Comparison of ENCODE assay signal across 18 cellular contexts in the genomic region with DNA sequence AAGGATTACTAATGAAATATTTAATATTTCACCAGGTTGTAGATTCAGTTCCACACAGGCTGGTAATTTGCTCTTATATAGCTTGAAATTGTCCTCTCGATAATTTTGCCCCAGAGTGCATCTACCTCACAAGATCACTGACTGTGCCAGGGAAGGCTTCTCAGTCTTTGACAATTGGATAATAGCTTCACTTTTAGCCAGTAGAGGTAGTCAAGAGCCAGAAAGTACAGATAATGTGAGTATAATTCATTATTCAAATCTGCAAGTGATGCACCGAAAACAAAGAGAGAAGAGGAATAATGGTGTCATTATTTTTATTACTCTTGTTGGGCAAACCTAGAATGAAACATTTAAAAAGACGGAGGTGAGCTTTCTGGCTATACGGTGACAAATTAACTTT.
DNase-seq lines count a peak whose midpoint lies in the region; TF ChIP-seq lines count a peak whose summit lies in the region.
"Had no signal": no experiment of that assay in that cellular context is flagged by ENCODE, and none has a peak within 500 bp of the region (broad histone marks: within the 10 kb centered on the region; RNA-seq: fewer than 3 reads in every experiment).

No MANE protein-coding gene starts in this region.

- H3K27ac Mint-ChIP-seq in nephron progenitor cell = no peak overlapping the region
- H3K27ac Mint-ChIP-seq: activated naive CD8-positive, alpha-beta T cell treated with anti-CD3 and anti-CD28 coated beads, Interleukin-2, amount 10 ng/mL, durations not matched to agents 7 days and 5 days; stimulated activated naive B cell treated with anti-CD40 and anti-IgM and Interleukin-4, amounts not matched to agents 10 μg/mL and 1 μg/mL and 100 μg/mL, for 72 hours had no signal

- H3K9me3 Mint-ChIP-seq in nephron progenitor cell = no peaks in the 10 kb centered on the region
- H3K9me3 Mint-ChIP-seq: activated T-cell treated with anti-CD3 and anti-CD28 coated beads, Interleukin-2, amount 50 U/mL, for 4 hours had no signal

- no peaks in the 10 kb centered on the region for H3K36me3 Mint-ChIP-seq in nephron progenitor cell (ENCODE audit: low read depth)
- H3K36me3 Mint-ChIP-seq: activated naive CD8-positive, alpha-beta T cell treated with anti-CD3 and anti-CD28 coated beads, Interleukin-2, amount 10 ng/mL, durations not matched to agents 7 days and 5 days; stimulated activated naive B cell treated with anti-CD40 and anti-IgM and Interleukin-4, amounts not matched to agents 10 μg/mL and 1 μg/mL and 100 μg/mL, for 72 hours had no signal

- DNase-seq in AG08395 (ENCODE audit: low spot score) (peak; percentile 22), LHCN-M2 (ENCODE audit: low read depth) (peak; percentile 1), astrocyte of the cerebellum (ENCODE audit: low read depth) (no peak), iris pigment epithelial cell (ENCODE audit: low read depth) (peak; percentile 10), NCI-H510A (lab: John Stamatoyannopoulos, UW) (no peak), nephron progenitor cell (no peak), GM19240 (ENCODE audit: insufficient read length, low spot score) (no peak), DMS53 treated with DMSO at 0.1 percent for 48 hours (lab: John Stamatoyannopoulos, UW; ENCODE audit: unreplicated experiment) (no peak)
- DNase-seq: activated CD4-positive, alpha-beta T cell treated with anti-CD3 and anti-CD28 coated beads, Interleukin-2, amount 50 U/mL, for 4 hours; activated naive CD8-positive, alpha-beta T cell treated with anti-CD3 and anti-CD28 coated beads, Interleukin-2, amount 10 ng/mL, durations not matched to agents 7 days and 5 days; activated T-cell treated with anti-CD3 and anti-CD28 coated beads, Interleukin-2, amount 50 U/mL, for 4 hours; head of caudate nucleus; kidney; NCI-H1048; NCI-H2227 treated with DMSO at 0.1 percent for 48 hours; stimulated activated naive B cell treated with anti-CD40 and anti-IgM and Interleukin-4, amounts not matched to agents 10 μg/mL and 1 μg/mL and 100 μg/mL, for 72 hours; transverse colon had no signal

- H3K4me1 Mint-ChIP-seq in nephron progenitor cell = no peaks in the 10 kb centered on the region
- H3K4me1 Mint-ChIP-seq: activated naive CD8-positive, alpha-beta T cell treated with anti-CD3 and anti-CD28 coated beads, Interleukin-2, amount 10 ng/mL, durations not matched to agents 7 days and 5 days; stimulated activated naive B cell treated with anti-CD40 and anti-IgM and Interleukin-4, amounts not matched to agents 10 μg/mL and 1 μg/mL and 100 μg/mL, for 72 hours had no signal

- no peak overlapping the region for H3K4me3 ChIP-seq in astrocyte of the cerebellum (ENCODE audit: low read depth, low read length)
- H3K4me3 ChIP-seq: skin epidermis, transverse colon had no signal

- in situ Hi-C loops in astrocyte of the cerebellum (cut with HindIII; ENCODE audit: low sequenced_read_pairs) = no loop called here

- H3K4me3 Mint-ChIP-seq in nephron progenitor cell = no peak overlapping the region
- H3K4me3 Mint-ChIP-seq: activated naive CD8-positive, alpha-beta T cell treated with anti-CD3 and anti-CD28 coated beads, Interleukin-2, amount 10 ng/mL, durations not matched to agents 7 days and 5 days; activated T-cell treated with anti-CD3 and anti-CD28 coated beads, Interleukin-2, amount 50 U/mL, for 4 hours; stimulated activated naive B cell treated with anti-CD40 and anti-IgM and Interleukin-4, amounts not matched to agents 10 μg/mL and 1 μg/mL and 100 μg/mL, for 72 hours had no signal

- H3K27me3 Mint-ChIP-seq in nephron progenitor cell (ENCODE audit: low read depth, poor library complexity) = peaks cover 16% of the 10 kb centered on the region

- TF ChIP-seq CTCF in astrocyte of the cerebellum (IDR thresholded peaks at IDR 0.05; ENCODE audit: low read depth, low read length, missing control alignments) (peak; percentile 37), nephron progenitor cell (IDR thresholded peaks at IDR 0.05) (no peak)

Comparison
In these comparisons a context has a peak if more than half of its experiments do, and no peak if none do; other contexts are left out.
1. DNase-seq: peak in AG08395 (single experiment), LHCN-M2 (single experiment) and iris pigment epithelial cell (single experiment); none in astrocyte of the cerebellum (single experiment), NCI-H510A (single experiment), nephron progenitor cell (single experiment), GM19240 (single experiment) and DMS53 treated with DMSO at 0.1 percent for 48 hours (single experiment).